Comparison of ENCODE assay signal across 12 cellular contexts in genomic region chr18:80022613-80023012, GRCh38. TPM values are rescaled to one million over a fixed set of nuclear protein-coding genes. Genes with fewer than 3 reads are reported as not detected.
DNase-seq lines count a peak whose midpoint lies in the region; ATAC-seq and TF ChIP-seq lines count a peak whose summit lies in the region.
"Had no signal": no experiment of that assay in that cellular context is flagged by ENCODE, and none has a peak within 500 bp of the region (broad histone marks: within the 10 kb centered on the region; RNA-seq: fewer than 3 reads in every experiment).

No MANE protein-coding gene starts in this region.

- H3K27ac Mint-ChIP-seq in CD8-positive, alpha-beta memory T cell = no peak overlapping the region
- H3K27ac Mint-ChIP-seq: activated CD8-positive, alpha-beta T cell treated with anti-CD3 and anti-CD28 coated beads, Interleukin-2, amount 10 ng/mL, durations not matched to agents 7 days and 5 days; natural killer cell treated with Interleukin-12 subunit alpha and Interleukin-12 subunit beta and Interleukin-15 and Interleukin-18, amount 100 ng/mL, for 72 hours had no signal

- no peaks in the 10 kb centered on the region for H3K4me1 ChIP-seq in CD8-positive, alpha-beta memory T cell (ENCODE audit: insufficient read depth, low read length)
- H3K4me1 ChIP-seq in HEK293 (ENCODE audit: control insufficient read depth, insufficient read depth, low read length) (no peaks in the 10 kb centered on the region), right lobe of liver (no peaks in the 10 kb centered on the region)
- H3K4me1 ChIP-seq: Peyer's patch, sigmoid colon had no signal

- H3K36me3 ChIP-seq in CD8-positive, alpha-beta memory T cell (ENCODE audit: insufficient read depth, low read length) = no peaks in the 10 kb centered on the region
- H3K36me3 ChIP-seq in HEK293 (ENCODE audit: control insufficient read depth in 2 of 2, insufficient read depth in 1 of 2, low read length in 2 of 2) (no peaks in the 10 kb centered on the region), right lobe of liver (no peaks in the 10 kb centered on the region)
- H3K36me3 ChIP-seq: Peyer's patch, sigmoid colon had no signal

- no peak overlapping the region for H3K4me3 Mint-ChIP-seq in CD8-positive, alpha-beta memory T cell
- H3K4me3 Mint-ChIP-seq: activated CD8-positive, alpha-beta T cell treated with anti-CD3 and anti-CD28 coated beads, Interleukin-2, amount 10 ng/mL, durations not matched to agents 7 days and 5 days; natural killer cell treated with Interleukin-12 subunit alpha and Interleukin-12 subunit beta and Interleukin-15 and Interleukin-18, amount 100 ng/mL, for 72 hours had no signal

- H3K36me3 Mint-ChIP-seq in CD8-positive, alpha-beta memory T cell = peaks cover 6 to 52% (median 36%) of the 10 kb centered on the region in 3 donors

- ATAC-seq in right lobe of liver (peak; percentile 42 to 55 (median 48)), GM21515 (IDR thresholded peaks at IDR 0.05; ENCODE audit: unreplicated experiment) (no peak)
- ATAC-seq: activated CD8-positive, alpha-beta T cell treated with anti-CD3 and anti-CD28 coated beads, Interleukin-2, amount 10 ng/mL, durations not matched to agents 7 days and 5 days; natural killer cell treated with Interleukin-12 subunit alpha and Interleukin-12 subunit beta and Interleukin-15 and Interleukin-18, amount 100 ng/mL, for 72 hours had no signal

- DNase-seq in CD8-positive, alpha-beta memory T cell = peak in 1 of 5 donors; percentile 5
- peak; percentile 41 for DNase-seq in astrocyte of the spinal cord (ENCODE audit: low read depth, low spot score)
- DNase-seq in right lobe of liver = no peak
- no peak for DNase-seq in superior temporal gyrus (ENCODE audit: extremely low spot score)
- DNase-seq in GF-D8 (lab: John Stamatoyannopoulos, UW) = no peak
- DNase-seq: activated CD8-positive, alpha-beta T cell treated with anti-CD3 and anti-CD28 coated beads, Interleukin-2, amount 10 ng/mL, durations not matched to agents 7 days and 5 days; activated effector memory CD4-positive, alpha-beta T cell treated with anti-CD3 and anti-CD28 coated beads, Interleukin-2, amount 50 U/mL, for 16 hours; Peyer's patch; sigmoid colon had no signal

- POLR2A ChIA-PET in CD8-positive, alpha-beta memory T cell (lab: Charles Lee) = no interaction called here
- POLR2A ChIA-PET in HEK293 (lab: Yijun Ruan, JAX) = interaction anchor here (1.3 kb wide), 1 partner anchor 11 kb away, joined by 4 read pairs; the partner anchor contains the start of gene RBFA

- intact Hi-C loops in right lobe of liver (cut with DNase I) = no loop called here

- H3K27ac ChIP-seq in CD8-positive, alpha-beta memory T cell (ENCODE audit: low read depth, low read length) = no peak overlapping the region
- no peak overlapping the region for H3K27ac ChIP-seq in HEK293 (ENCODE audit: extremely low read depth, low read depth, low read length)
- H3K27ac ChIP-seq in right lobe of liver = no peak overlapping the region
- H3K27ac ChIP-seq: Peyer's patch, sigmoid colon had no signal

- in situ Hi-C loops in astrocyte of the spinal cord (cut with HindIII; ENCODE audit: low sequenced_read_pairs) = no loop called here

- H3K9me3 Mint-ChIP-seq in CD8-positive, alpha-beta memory T cell = peaks cover 62 to 92% (median 86%) of the 10 kb centered on the region in 5 donors

- CTCF ChIA-PET in CD8-positive, alpha-beta memory T cell (lab: Charles Lee) = no interaction called here
- CTCF ChIA-PET in HEK293 (lab: Yijun Ruan, JAX) = interaction anchor here (0.6 to 1.0 kb wide), 10 partner anchors 11 to 723 kb away, joined by 3 to 5 read pairs (median 3); no protein-coding TSS in a partner anchor

- peak overlapping the region; percentile 9 for H3K4me3 ChIP-seq in CD8-positive, alpha-beta memory T cell (ENCODE audit: low read length)
- H3K4me3 ChIP-seq in HEK293 (ENCODE audit: low read depth, low read length) (no peak overlapping the region), astrocyte of the spinal cord (ENCODE audit: low read depth, low read length) (no peak overlapping the region), right lobe of liver (no peak overlapping the region)
- H3K4me3 ChIP-seq: Peyer's patch, sigmoid colon had no signal

- peaks cover 0 to 1% of the 10 kb centered on the region in 2 donors for H3K27me3 Mint-ChIP-seq in CD8-positive, alpha-beta memory T cell
- H3K27me3 Mint-ChIP-seq: natural killer cell treated with Interleukin-12 subunit alpha and Interleukin-12 subunit beta and Interleukin-15 and Interleukin-18, amount 100 ng/mL, for 72 hours had no signal

- TF ChIP-seq POLR2A in right lobe of liver (IDR thresholded peaks at IDR 0.05) = no peak

- H3K9me3 ChIP-seq in CD8-positive, alpha-beta memory T cell (ENCODE audit: low read length) = peaks cover 61% of the 10 kb centered on the region
- H3K9me3 ChIP-seq in HEK293 (ENCODE audit: control insufficient read depth, insufficient read depth, low read depth, low read length) (no peaks in the 10 kb centered on the region), right lobe of liver (peaks cover 0 to 71% (median 21%) of the 10 kb centered on the region in 4 donors)

- H3K4me1 Mint-ChIP-seq in CD8-positive, alpha-beta memory T cell = no peaks in the 10 kb centered on the region

- H3K27me3 ChIP-seq in CD8-positive, alpha-beta memory T cell (ENCODE audit: insufficient read depth, low read length, poor library complexity, severe bottlenecking) = no peaks in the 10 kb centered on the region
- no peaks in the 10 kb centered on the region for H3K27me3 ChIP-seq in right lobe of liver
- H3K27me3 ChIP-seq: Peyer's patch, sigmoid colon had no signal

- TF ChIP-seq CTCF in HEK293 (tag by site-specific recombination; IDR thresholded peaks at IDR 0.05) (no peak), astrocyte of the spinal cord (IDR thresholded peaks at IDR 0.05; ENCODE audit: low read depth, low read length) (no peak), right lobe of liver (IDR thresholded peaks at IDR 0.05) (no peak)

- WGBS in right lobe of liver (ENCODE audit: insufficient coverage, low coverage, low lambda C conversion rate, missing lambda C conversion rate) = 17% methylated on average over 1 of the region's 1 CpG

TF ChIP-seq in HEK293, 187 proteins besides CTCF, POLR2A, EP300 and RAD21 (continues in another document):
- TF ChIP-seq SP7 (tag by site-specific recombination; IDR thresholded peaks at IDR 0.05) = peak; percentile 76
- no peak for TF ChIP-seq ZNF571 (tag by site-specific recombination; IDR thresholded peaks at IDR 0.05)
- TF ChIP-seq PBX3 (CRISPR knock-in tag; IDR thresholded peaks at IDR 0.05) = no peak
- TF ChIP-seq ZNF404 (tag by site-specific recombination; IDR thresholded peaks at IDR 0.05) = 0 out of 2 replicates have a peak, but pooled peaks have one; percentile 65
- no peak for TF ChIP-seq ZNF292 (tag by site-specific recombination; IDR thresholded peaks at IDR 0.05; ENCODE audit: borderline replicate concordance, low read depth)
- peak; percentile 42 for TF ChIP-seq ZNF529 (tag by site-specific recombination; IDR thresholded peaks at IDR 0.05; ENCODE audit: insufficient replicate concordance)
- 0 out of 2 replicates have a peak, but pooled peaks have one; percentile 20 for TF ChIP-seq KLF7 (tag by site-specific recombination; IDR thresholded peaks at IDR 0.05; ENCODE audit: borderline replicate concordance)
- peak; percentile 99 for TF ChIP-seq SETDB1 (IDR thresholded peaks at IDR 0.05; ENCODE audit: insufficient read length, low read length)
- TF ChIP-seq ZNF621 (tag by site-specific recombination; IDR thresholded peaks at IDR 0.05) = peak; percentile 61; the same call in 1 of the 2 replicates
- TF ChIP-seq ZNF558 (tag by site-specific recombination; IDR thresholded peaks at IDR 0.05) = peak; percentile 88
- TF ChIP-seq RBAK (tag by site-specific recombination; IDR thresholded peaks at IDR 0.05) = peak; percentile 76; the same call in 1 of the 2 replicates
- no peak for TF ChIP-seq ELK4 (IDR thresholded peaks at IDR 0.05; ENCODE audit: borderline replicate concordance, low read depth, low read length)

RNA-seq across cellular contexts. Expression of gene RBFA, which starts 11.6 kb away (rescaled TPM):
- total RNA-seq in CD8-positive, alpha-beta memory T cell = 10 to 100 TPM; 39.7 to 40.6 TPM
- 10.0 TPM for polyA plus RNA-seq in CD8-positive, alpha-beta memory T cell
- 10 to 100 TPM; 12.3 to 36.6 (median 18.8) TPM for total RNA-seq in right lobe of liver

RNA-seq across cellular contexts. Expression of gene TXNL4A, which starts 34.2 kb away (rescaled TPM):
- total RNA-seq in CD8-positive, alpha-beta memory T cell = 100 to 1,000 TPM; 198 to 202 TPM
- polyA plus RNA-seq in CD8-positive, alpha-beta memory T cell = 260 TPM
- total RNA-seq in right lobe of liver = 10 to 100 TPM; 18.5 to 53.9 (median 37.8) TPM

RNA-seq across cellular contexts. Expression of gene HSBP1L1, which starts 58.2 kb away (rescaled TPM):
- 1 to 10 TPM; 3.3 to 4.2 TPM for total RNA-seq in CD8-positive, alpha-beta memory T cell
- polyA plus RNA-seq in CD8-positive, alpha-beta memory T cell = 17.2 TPM
- total RNA-seq in right lobe of liver = 10 to 100 TPM; 16.8 to 35.1 (median 23.7) TPM
